Comparison of ENCODE assay signal across 21 cellular contexts in the genomic region with DNA sequence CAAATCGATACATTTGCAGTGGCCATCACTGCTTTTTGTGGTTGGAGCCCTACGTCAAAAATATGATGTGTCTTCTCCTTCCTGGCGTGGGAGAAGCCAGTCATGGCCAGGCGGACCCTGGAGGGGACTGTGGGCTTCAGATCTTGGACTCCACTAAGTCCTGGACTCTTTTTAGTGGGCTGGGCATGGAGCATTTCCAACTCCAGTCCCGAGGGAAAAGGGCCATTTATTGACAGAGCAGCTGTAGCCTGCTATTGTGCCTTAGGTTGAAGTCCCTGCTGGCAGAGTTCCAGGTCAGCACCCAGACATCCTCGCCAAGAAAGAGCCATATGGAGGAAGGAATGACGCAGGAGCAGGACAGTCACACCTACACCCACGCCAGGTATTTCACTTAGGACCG.
"Had no signal": no experiment of that assay in that cellular context is flagged by ENCODE, and none has a peak within 500 bp of the region (broad histone marks: within the 10 kb centered on the region; RNA-seq: fewer than 3 reads in every experiment).

No MANE protein-coding gene starts in this region.

- H3K9me3 Mint-ChIP-seq: activated naive CD4-positive, alpha-beta T cell treated with anti-CD3 and anti-CD28 coated beads for 36 hours; activated naive CD8-positive, alpha-beta T cell treated with anti-CD3 and anti-CD28 coated beads, Interleukin-2, amount 50 U/mL, for 24 hours; activated T-helper 2 cell treated with anti-CD3 and anti-CD28 coated beads, Interferon-gamma antibody, Interleukin-2, Interleukin-4, amounts not matched to agents 10 μg/mL and 5 μg/mL and 100 μg/mL, durations not matched to agents 14 hours and 24 hours and 36 hours; dendritic cell treated with granulocyte-macrophage colony-stimulating factor and Interleukin-4, amounts not matched to agents 40 ng/mL and 50 ng/mL, for 4 days; effector memory CD8-positive, alpha-beta T cell had no signal

- H3K36me3 ChIP-seq: gastrocnemius medialis, pancreas, stomach, upper lobe of right lung had no signal

- H3K4me3 ChIP-seq: gastrocnemius medialis, pancreas, stomach, testis, upper lobe of right lung had no signal

- DNase-seq: activated CD4-positive, alpha-beta T cell treated with anti-CD3 and anti-CD28 coated beads, Interleukin-2, amount 50 U/mL, for 48 hours; activated CD4-positive, CD25-positive, alpha-beta regulatory T cell treated with anti-CD3 and anti-CD28 coated beads, Interleukin-2, amount 50 U/mL, for 72 hours; activated naive CD4-positive, alpha-beta T cell treated with anti-CD3 and anti-CD28 coated beads for 36 hours; activated naive CD8-positive, alpha-beta T cell treated with anti-CD3 and anti-CD28 coated beads, Interleukin-2, amount 50 U/mL, for 24 hours; activated T-cell treated with anti-CD3 and anti-CD28 coated beads, Interleukin-2, amount 50 U/mL, for 1 hour; aorta; cerebellar nuclear complex; effector memory CD8-positive, alpha-beta T cell; gastrocnemius medialis; islet precursor cell; mammary epithelial cell; naive B cell; pancreas; stimulated activated CD4-positive, alpha-beta T cell treated with anti-CD3 and anti-CD28 coated beads, Interleukin-1b, Interleukin-23, amount 100 ng/mL, for 48 hours; stomach; T-helper 9 cell; testis; upper lobe of right lung had no signal

- H3K4me3 Mint-ChIP-seq: activated naive CD4-positive, alpha-beta T cell treated with anti-CD3 and anti-CD28 coated beads for 36 hours; activated naive CD8-positive, alpha-beta T cell treated with anti-CD3 and anti-CD28 coated beads, Interleukin-2, amount 50 U/mL, for 24 hours; dendritic cell treated with granulocyte-macrophage colony-stimulating factor and Interleukin-4, amounts not matched to agents 40 ng/mL and 50 ng/mL, for 4 days; effector memory CD8-positive, alpha-beta T cell; naive B cell had no signal

- H3K27ac ChIP-seq: epithelial cell of prostate, gastrocnemius medialis, pancreas, stomach, testis, upper lobe of right lung had no signal

- H3K9me3 ChIP-seq: gastrocnemius medialis, pancreas, stomach, testis, upper lobe of right lung had no signal

- H3K27me3 ChIP-seq: gastrocnemius medialis, testis had no signal

- H3K36me3 Mint-ChIP-seq: naive B cell had no signal

- H3K27ac Mint-ChIP-seq: activated naive CD4-positive, alpha-beta T cell treated with anti-CD3 and anti-CD28 coated beads for 36 hours; activated naive CD8-positive, alpha-beta T cell treated with anti-CD3 and anti-CD28 coated beads, Interleukin-2, amount 50 U/mL, for 24 hours; activated T-helper 2 cell treated with anti-CD3 and anti-CD28 coated beads, Interferon-gamma antibody, Interleukin-2, Interleukin-4, amounts not matched to agents 10 μg/mL and 5 μg/mL and 100 μg/mL, durations not matched to agents 14 hours and 24 hours and 36 hours; dendritic cell treated with granulocyte-macrophage colony-stimulating factor and Interleukin-4, amounts not matched to agents 40 ng/mL and 50 ng/mL, for 4 days; effector memory CD8-positive, alpha-beta T cell; naive B cell had no signal

- H3K4me1 ChIP-seq: gastrocnemius medialis, pancreas, stomach, testis, upper lobe of right lung had no signal

- H3K4me1 Mint-ChIP-seq: activated naive CD8-positive, alpha-beta T cell treated with anti-CD3 and anti-CD28 coated beads, Interleukin-2, amount 50 U/mL, for 24 hours; naive B cell had no signal

- ATAC-seq: activated naive CD8-positive, alpha-beta T cell treated with anti-CD3 and anti-CD28 coated beads, Interleukin-2, amount 50 U/mL, for 24 hours; effector memory CD8-positive, alpha-beta T cell; gastrocnemius medialis; pancreas; upper lobe of right lung had no signal

- H3K27me3 Mint-ChIP-seq: dendritic cell treated with granulocyte-macrophage colony-stimulating factor and Interleukin-4, amounts not matched to agents 40 ng/mL and 50 ng/mL, for 4 days had no signal
